10 cellular contexts compared by ENCODE assay signal in genomic region chr4:7781361-7781760, GRCh38.
DNase-seq lines count a peak whose midpoint lies in the region; ATAC-seq and TF ChIP-seq lines count a peak whose summit lies in the region.
"Had no signal": no experiment of that assay in that cellular context is flagged by ENCODE, and none has a peak within 500 bp of the region (broad histone marks: within the 10 kb centered on the region; RNA-seq: fewer than 3 reads in every experiment).

No MANE protein-coding gene starts in this region.

- TF ChIP-seq CTCF in fibroblast of mammary gland (conservative IDR thresholded peaks at IDR 0.05; ENCODE audit: control insufficient read depth, insufficient read depth, low read depth, low read length) (no peak), osteocyte (IDR thresholded peaks at IDR 0.05) (no peak)

- H3K27ac ChIP-seq in substantia nigra (ENCODE audit: low read depth, low read length, poor library complexity, severe bottlenecking): no peak overlapping the region
- H3K27ac ChIP-seq: SK-N-MC had no signal

- peak overlapping the region; percentile 79 for H3K27ac Mint-ChIP-seq in T-helper 17 cell
- peak overlapping the region; percentile 24 for H3K27ac Mint-ChIP-seq in osteocyte (ENCODE audit: unreplicated experiment)
- H3K27ac Mint-ChIP-seq: stimulated activated naive B cell treated with anti-CD40 and anti-IgM and Interleukin-4, amounts not matched to agents 10 μg/mL and 1 μg/mL and 100 μg/mL, for 72 hours had no signal

- peak; percentile 55 for ATAC-seq in T-helper 17 cell
- ATAC-seq: stimulated activated naive B cell treated with anti-CD40 and anti-IgM and Interleukin-4, amounts not matched to agents 10 μg/mL and 1 μg/mL and 100 μg/mL, for 72 hours had no signal

- peaks cover 49% of the 10 kb centered on the region for H3K4me1 Mint-ChIP-seq in T-helper 17 cell
- peaks cover 24% of the 10 kb centered on the region for H3K4me1 Mint-ChIP-seq in osteocyte (ENCODE audit: unreplicated experiment)
- H3K4me1 Mint-ChIP-seq: stimulated activated naive B cell treated with anti-CD40 and anti-IgM and Interleukin-4, amounts not matched to agents 10 μg/mL and 1 μg/mL and 100 μg/mL, for 72 hours had no signal

- no peaks in the 10 kb centered on the region for H3K9me3 Mint-ChIP-seq in osteocyte (ENCODE audit: unreplicated experiment)
- H3K9me3 Mint-ChIP-seq: stimulated activated naive B cell treated with anti-CD40 and anti-IgM and Interleukin-4, amounts not matched to agents 10 μg/mL and 1 μg/mL and 100 μg/mL, for 72 hours had no signal

- no peaks in the 10 kb centered on the region for H3K9me3 ChIP-seq in T-helper 17 cell (ENCODE audit: control insufficient read depth, low read length, poor library complexity, severe bottlenecking)

- H3K4me3 ChIP-seq in fibroblast of mammary gland (ENCODE audit: control insufficient read depth, low read depth, low read length): no peak overlapping the region
- H3K4me3 ChIP-seq: SK-N-MC had no signal

- peak overlapping the region; percentile 61 for H3K4me3 Mint-ChIP-seq in T-helper 17 cell
- H3K4me3 Mint-ChIP-seq in osteocyte (ENCODE audit: unreplicated experiment): no peak overlapping the region
- H3K4me3 Mint-ChIP-seq: stimulated activated naive B cell treated with anti-CD40 and anti-IgM and Interleukin-4, amounts not matched to agents 10 μg/mL and 1 μg/mL and 100 μg/mL, for 72 hours had no signal

- H3K36me3 Mint-ChIP-seq in T-helper 17 cell (ENCODE audit: low read depth) (peaks cover 9% of the 10 kb centered on the region), osteocyte (ENCODE audit: unreplicated experiment) (peaks cover 57% of the 10 kb centered on the region)
- H3K36me3 Mint-ChIP-seq: stimulated activated naive B cell treated with anti-CD40 and anti-IgM and Interleukin-4, amounts not matched to agents 10 μg/mL and 1 μg/mL and 100 μg/mL, for 72 hours had no signal

- H3K27me3 Mint-ChIP-seq in T-helper 17 cell (no peaks in the 10 kb centered on the region), osteocyte (ENCODE audit: unreplicated experiment) (no peaks in the 10 kb centered on the region)

- DNase-seq in EL (peak; percentile 72), T-helper 17 cell (no peak), fibroblast of mammary gland (ENCODE audit: low read depth) (peak; percentile 64), osteocyte (ENCODE audit: extremely low spot score, unreplicated experiment) (no peak), NCI-H1417 (lab: John Stamatoyannopoulos, UW) (no peak), NCI-H2171 (lab: John Stamatoyannopoulos, UW) (no peak), substantia nigra (lab: John Stamatoyannopoulos, UW) (no peak), DMS53 treated with DMSO at 0.1 percent for 48 hours (lab: John Stamatoyannopoulos, UW; ENCODE audit: unreplicated experiment) (no peak)
- DNase-seq: stimulated activated naive B cell treated with anti-CD40 and anti-IgM and Interleukin-4, amounts not matched to agents 10 μg/mL and 1 μg/mL and 100 μg/mL, for 72 hours had no signal

Comparison
In these comparisons a context has a peak if more than half of its experiments do, and no peak if none do; other contexts are left out.
1. DNase-seq: peak in EL (single experiment) and fibroblast of mammary gland (single experiment); none in T-helper 17 cell (0 of 3), osteocyte (single experiment), NCI-H1417 (0 of 3), NCI-H2171 (single experiment), substantia nigra (0 of 49) and DMS53 treated with DMSO at 0.1 percent for 48 hours (single experiment).